In genomic region chr9:115098226-115098965, GRCh38 we compare ENCODE assay signal across 1 cellular context.
TF ChIP-seq lines count a peak whose summit lies in the region.

No MANE protein-coding gene starts in this region.

TF ChIP-seq in GM23338, 12 proteins besides CTCF, POLR2A, EP300 and RAD21 (continued from another document):
- no peak for TF ChIP-seq ZNF462 (CRISPR knock-in tag; IDR thresholded peaks at IDR 0.05)
- no peak for TF ChIP-seq CREB1 (CRISPR knock-in tag; IDR thresholded peaks at IDR 0.05; ENCODE audit: low read depth)
- TF ChIP-seq ZNF114 (CRISPR knock-in tag; IDR thresholded peaks at IDR 0.05), result no peak
- TF ChIP-seq STAT1 (IDR thresholded peaks at IDR 0.05; ENCODE audit: unreplicated experiment), result no peak
- TF ChIP-seq REST (IDR thresholded peaks at IDR 0.05; ENCODE audit: unreplicated experiment), result no peak
- no peak for TF ChIP-seq ETS1 (IDR thresholded peaks at IDR 0.05)
- no peak for TF ChIP-seq NANOG (IDR thresholded peaks at IDR 0.05; ENCODE audit: borderline replicate concordance)
